Comparison of ENCODE assay signal across 1 cellular context in genomic region chr4:2451821-2452785, GRCh38.
TF ChIP-seq lines count a peak whose summit lies in the region.

No MANE protein-coding gene starts in this region.

TF ChIP-seq in A549, 52 proteins besides CTCF, POLR2A, EP300 and RAD21 (continued from another document):
- TF ChIP-seq, protein P1, sequence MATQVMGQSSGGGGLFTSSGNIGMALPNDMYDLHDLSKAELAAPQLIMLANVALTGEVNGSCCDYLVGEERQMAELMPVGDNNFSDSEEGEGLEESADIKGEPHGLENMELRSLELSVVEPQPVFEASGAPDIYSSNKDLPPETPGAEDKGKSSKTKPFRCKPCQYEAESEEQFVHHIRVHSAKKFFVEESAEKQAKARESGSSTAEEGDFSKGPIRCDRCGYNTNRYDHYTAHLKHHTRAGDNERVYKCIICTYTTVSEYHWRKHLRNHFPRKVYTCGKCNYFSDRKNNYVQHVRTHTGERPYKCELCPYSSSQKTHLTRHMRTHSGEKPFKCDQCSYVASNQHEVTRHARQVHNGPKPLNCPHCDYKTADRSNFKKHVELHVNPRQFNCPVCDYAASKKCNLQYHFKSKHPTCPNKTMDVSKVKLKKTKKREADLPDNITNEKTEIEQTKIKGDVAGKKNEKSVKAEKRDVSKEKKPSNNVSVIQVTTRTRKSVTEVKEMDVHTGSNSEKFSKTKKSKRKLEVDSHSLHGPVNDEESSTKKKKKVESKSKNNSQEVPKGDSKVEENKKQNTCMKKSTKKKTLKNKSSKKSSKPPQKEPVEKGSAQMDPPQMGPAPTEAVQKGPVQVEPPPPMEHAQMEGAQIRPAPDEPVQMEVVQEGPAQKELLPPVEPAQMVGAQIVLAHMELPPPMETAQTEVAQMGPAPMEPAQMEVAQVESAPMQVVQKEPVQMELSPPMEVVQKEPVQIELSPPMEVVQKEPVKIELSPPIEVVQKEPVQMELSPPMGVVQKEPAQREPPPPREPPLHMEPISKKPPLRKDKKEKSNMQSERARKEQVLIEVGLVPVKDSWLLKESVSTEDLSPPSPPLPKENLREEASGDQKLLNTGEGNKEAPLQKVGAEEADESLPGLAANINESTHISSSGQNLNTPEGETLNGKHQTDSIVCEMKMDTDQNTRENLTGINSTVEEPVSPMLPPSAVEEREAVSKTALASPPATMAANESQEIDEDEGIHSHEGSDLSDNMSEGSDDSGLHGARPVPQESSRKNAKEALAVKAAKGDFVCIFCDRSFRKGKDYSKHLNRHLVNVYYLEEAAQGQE (IDR thresholded peaks at IDR 0.05) = no peak
- no peak for TF ChIP-seq HOXA7 (CRISPR knock-in tag; IDR thresholded peaks at IDR 0.05)
- no peak for TF ChIP-seq RARB (CRISPR knock-in tag; IDR thresholded peaks at IDR 0.05)
- TF ChIP-seq POLR2AphosphoS2 (conservative IDR thresholded peaks at IDR 0.05; ENCODE audit: low read length) = no peak
- TF ChIP-seq MAZ (IDR thresholded peaks at IDR 0.05; ENCODE audit: borderline replicate concordance, low read depth, low read length) = no peak
- TF ChIP-seq FOXS1 (CRISPR knock-in tag; IDR thresholded peaks at IDR 0.05) = no peak
- TF ChIP-seq KDM5A (IDR thresholded peaks at IDR 0.05) = no peak
- TF ChIP-seq TP53 (CRISPR knock-in tag; IDR thresholded peaks at IDR 0.05) = no peak
- TF ChIP-seq JUNB (IDR thresholded peaks at IDR 0.05) = no peak
